ENCODE assay signal across 11 cellular contexts in genomic region chr9:72753261-72753893, GRCh38.
DNase-seq lines count a peak whose midpoint lies in the region; ATAC-seq, FAIRE-seq and TF ChIP-seq lines count a peak whose summit lies in the region.
"Had no signal": no experiment of that assay in that cellular context is flagged by ENCODE, and none has a peak within 500 bp of the region (broad histone marks: within the 10 kb centered on the region; RNA-seq: fewer than 3 reads in every experiment).

No MANE protein-coding gene starts in this region.

- H3K79me2 ChIP-seq in HepG2 (ENCODE audit: insufficient read depth, low read length) = no peaks in the 10 kb centered on the region

- H3K4me3 ChIP-seq in AG04449 (ENCODE audit: low read depth, low read length) (no peak overlapping the region), astrocyte of the spinal cord (ENCODE audit: low read depth, low read length) (no peak overlapping the region), HepG2 (replicated peaks in 1 of 3; ENCODE audit: insufficient read depth in 1 of 3, low read depth in 2 of 3, low read length in 3 of 3) (no peak overlapping the region)

- H3K27me3 Mint-ChIP-seq in HFFc6 (ENCODE audit: insufficient read depth) (peaks cover 7% of the 10 kb centered on the region), endothelial cell (ENCODE audit: unreplicated experiment) (peaks cover 2% of the 10 kb centered on the region)
- H3K27me3 Mint-ChIP-seq in stimulated activated naive CD8-positive, alpha-beta T cell treated with anti-CD3 and anti-CD28 coated beads, Interleukin-15, amount 100 ng/mL, for 72 hours = peaks cover 17% of the 10 kb centered on the region

- no peaks in the 10 kb centered on the region for H3K36me3 ChIP-seq in HepG2 (replicated peaks in 1 of 2; ENCODE audit: control insufficient read depth in 1 of 2, insufficient read depth in 2 of 2, low read length in 2 of 2)

- intact Hi-C loops in HepG2 (cut with micrococcal nuclease; ENCODE audit: unreplicated experiment) = no loop called here

- TF ChIP-seq CTCF in AG04449 (IDR thresholded peaks at IDR 0.05; ENCODE audit: insufficient read depth, low read length, missing control alignments) = peak; percentile 32
- TF ChIP-seq CTCF in HFFc6 (IDR thresholded peaks at IDR 0.05) = peak; percentile 69
- TF ChIP-seq CTCF in astrocyte of the spinal cord (IDR thresholded peaks at IDR 0.05; ENCODE audit: low read depth, low read length) = peak; percentile 51
- TF ChIP-seq CTCF in HepG2 (CRISPR knock-in tag; IDR thresholded peaks at IDR 0.05) = no peak
- TF ChIP-seq CTCF in endothelial cell (IDR thresholded peaks at IDR 0.05; ENCODE audit: unreplicated experiment) = no peak

- H3K27ac Mint-ChIP-seq in HFFc6 (no peak overlapping the region), endothelial cell (ENCODE audit: unreplicated experiment) (no peak overlapping the region)
- H3K27ac Mint-ChIP-seq in stimulated activated naive CD8-positive, alpha-beta T cell treated with anti-CD3 and anti-CD28 coated beads, Interleukin-15, amount 100 ng/mL, for 72 hours = no peak overlapping the region
- H3K27ac Mint-ChIP-seq: activated naive CD8-positive, alpha-beta T cell treated with anti-CD3 and anti-CD28 coated beads, Interleukin-2, amount 10 ng/mL, durations not matched to agents 7 days and 5 days; IgD-negative memory B cell; immature natural killer cell had no signal

- H3K4me3 Mint-ChIP-seq in HFFc6 = no peak overlapping the region
- no peak overlapping the region for H3K4me3 Mint-ChIP-seq in endothelial cell (ENCODE audit: unreplicated experiment)
- H3K4me3 Mint-ChIP-seq in stimulated activated naive CD8-positive, alpha-beta T cell treated with anti-CD3 and anti-CD28 coated beads, Interleukin-15, amount 100 ng/mL, for 72 hours = no peak overlapping the region
- H3K4me3 Mint-ChIP-seq: activated naive CD8-positive, alpha-beta T cell treated with anti-CD3 and anti-CD28 coated beads, Interleukin-2, amount 10 ng/mL, durations not matched to agents 7 days and 5 days; IgD-negative memory B cell; immature natural killer cell had no signal

- no TSS peak for BruUV-seq in HepG2 (replicated peaks; lab: Mats Ljungman, UMichigan)

- no peaks in the 10 kb centered on the region for H4K20me1 ChIP-seq in HepG2 (ENCODE audit: insufficient read depth, low read length)

- no peak overlapping the region for H2AFZ ChIP-seq in HepG2 (ENCODE audit: low read length)

- 5% methylated on average over 6 of the region's 8 CpGs for WGBS in HepG2 (ENCODE audit: low lambda C conversion rate)

- no peaks in the 10 kb centered on the region for H3K4me1 ChIP-seq in HepG2 (ENCODE audit: insufficient read depth, low read length)

- in situ Hi-C loops in astrocyte of the spinal cord (cut with HindIII; ENCODE audit: low sequenced_read_pairs) = no loop called here
- in situ Hi-C loops in HepG2 (cut with HindIII; ENCODE audit: extremely low pct_ligation_motif_present, low pct_unique_long_range_greater_than_20kb) = no loop called here

- DNase-seq in AG04449 (ENCODE audit: low read depth, low spot score) = no peak
- DNase-seq in HFFc6 = peak; percentile 20
- DNase-seq in astrocyte of the spinal cord (ENCODE audit: low read depth, low spot score) = peak; percentile 33
- DNase-seq in HepG2 (ENCODE audit: low spot score) = no peak
- no peak for DNase-seq in endothelial cell (ENCODE audit: low spot score)
- no peak for DNase-seq in stimulated activated naive CD8-positive, alpha-beta T cell treated with anti-CD3 and anti-CD28 coated beads, Interleukin-15, amount 100 ng/mL, for 72 hours
- DNase-seq: activated naive CD8-positive, alpha-beta T cell treated with anti-CD3 and anti-CD28 coated beads, Interleukin-2, amount 10 ng/mL, durations not matched to agents 7 days and 5 days; immature natural killer cell had no signal

- no peak overlapping the region for H3K27ac ChIP-seq in HepG2 (ENCODE audit: extremely low read length, insufficient read depth, low read length)

- H3K36me3 Mint-ChIP-seq in HFFc6 (ENCODE audit: low read depth) = no peaks in the 10 kb centered on the region
- no peaks in the 10 kb centered on the region for H3K36me3 Mint-ChIP-seq in endothelial cell (ENCODE audit: low read depth, unreplicated experiment)
- H3K36me3 Mint-ChIP-seq: activated naive CD8-positive, alpha-beta T cell treated with anti-CD3 and anti-CD28 coated beads, Interleukin-2, amount 10 ng/mL, durations not matched to agents 7 days and 5 days; IgD-negative memory B cell; immature natural killer cell had no signal

- H3K9me3 ChIP-seq in HepG2 (ENCODE audit: low read length) = no peaks in the 10 kb centered on the region

- CTCF ChIA-PET in AG04449 (lab: Yijun Ruan, JAX) = interaction anchor here (0.6 to 5.1 kb wide), 23 partner anchors 9 to 718 kb away, joined by 3 to 103 read pairs (median 3); no protein-coding TSS in a partner anchor
- CTCF ChIA-PET in HepG2 (lab: Yijun Ruan, JAX; ENCODE audit: low intra/inter-chr PET ratio, low total read pairs) = no interaction called here

- TF ChIP-seq RAD21 in HepG2 (CRISPR knock-in tag; IDR thresholded peaks at IDR 0.05) = no peak

- no peaks in the 10 kb centered on the region for H3K4me1 Mint-ChIP-seq in HFFc6 (ENCODE audit: low read depth)
- no peaks in the 10 kb centered on the region for H3K4me1 Mint-ChIP-seq in endothelial cell (ENCODE audit: unreplicated experiment)
- H3K4me1 Mint-ChIP-seq in stimulated activated naive CD8-positive, alpha-beta T cell treated with anti-CD3 and anti-CD28 coated beads, Interleukin-15, amount 100 ng/mL, for 72 hours = no peaks in the 10 kb centered on the region
- H3K4me1 Mint-ChIP-seq: activated naive CD8-positive, alpha-beta T cell treated with anti-CD3 and anti-CD28 coated beads, Interleukin-2, amount 10 ng/mL, durations not matched to agents 7 days and 5 days; IgD-negative memory B cell; immature natural killer cell had no signal

- FAIRE-seq in HepG2 (lab: Jason Lieb, UNC) = no peak

- POLR2A ChIA-PET in AG04449 (lab: Yijun Ruan, JAX) (interaction anchor here (1.2 kb wide), 2 partner anchors 388 to 391 kb away, joined by 3 to 4 read pairs; partner anchors contain the start of gene ZFAND5), HepG2 (lab: Yijun Ruan, JAX) (no interaction called here)

- no peaks in the 10 kb centered on the region for H3K9me3 Mint-ChIP-seq in HFFc6
- no peaks in the 10 kb centered on the region for H3K9me3 Mint-ChIP-seq in endothelial cell (ENCODE audit: unreplicated experiment)
- H3K9me3 Mint-ChIP-seq in stimulated activated naive CD8-positive, alpha-beta T cell treated with anti-CD3 and anti-CD28 coated beads, Interleukin-15, amount 100 ng/mL, for 72 hours = no peaks in the 10 kb centered on the region
- H3K9me3 Mint-ChIP-seq: activated naive CD8-positive, alpha-beta T cell treated with anti-CD3 and anti-CD28 coated beads, Interleukin-2, amount 10 ng/mL, durations not matched to agents 7 days and 5 days; IgD-negative memory B cell had no signal

- H3K9ac ChIP-seq in HepG2 (ENCODE audit: insufficient read depth, low read depth, low read length) = no peak overlapping the region

- ATAC-seq in HepG2 (no peak), HG03039 (IDR thresholded peaks at IDR 0.05; ENCODE audit: unreplicated experiment) (no peak), HG03280 (IDR thresholded peaks at IDR 0.05; ENCODE audit: unreplicated experiment) (no peak)
- ATAC-seq in stimulated activated naive CD8-positive, alpha-beta T cell treated with anti-CD3 and anti-CD28 coated beads, Interleukin-15, amount 100 ng/mL, for 72 hours = no peak

- TF ChIP-seq POLR2A in HepG2 (IDR thresholded peaks at IDR 0.05; ENCODE audit: insufficient read depth in 1 of 2, low read depth in 2 of 2, low read length in 2 of 2) = no peak

- TF ChIP-seq EP300 in HepG2 (IDR thresholded peaks at IDR 0.05; ENCODE audit: low read depth in 2 of 2, low read length in 2 of 2) (no peak), HepG2 (CRISPR knock-in tag; IDR thresholded peaks at IDR 0.05; ENCODE audit: borderline replicate concordance) (no peak)

- H3K4me2 ChIP-seq in HepG2 (ENCODE audit: low read depth, low read length) = no peak overlapping the region

- H3K27me3 ChIP-seq in HepG2 (ENCODE audit: control insufficient read depth in 1 of 2, insufficient read depth in 2 of 2, low read length in 2 of 2) = peaks cover 0 to 9% of the 10 kb centered on the region in 2 experiments; a peak in 1 of 5 replicates

TF ChIP-seq in HepG2, 621 proteins besides CTCF, POLR2A, EP300 and RAD21:
- TF ChIP-seq POLR2AphosphoS5 (IDR thresholded peaks at IDR 0.05; ENCODE audit: low read depth, low read length) (no peak), STAG1 (CRISPR knock-in tag; IDR thresholded peaks at IDR 0.05) (peak; percentile 25; the same call in 1 of the 2 replicates)

Comparison
In these comparisons a context has a peak if more than half of its experiments do, and no peak if none do; other contexts are left out.
1. DNase-seq: peak in HFFc6 (single experiment) and astrocyte of the spinal cord (single experiment); none in AG04449 (single experiment), HepG2 (single experiment), endothelial cell (single experiment) and stimulated activated naive CD8-positive, alpha-beta T cell treated with anti-CD3 and anti-CD28 coated beads, Interleukin-15, amount 100 ng/mL, for 72 hours (0 of 2).
2. CTCF ChIP-seq: peak in AG04449 (single experiment), HFFc6 (single experiment) and astrocyte of the spinal cord (single experiment); none in HepG2 (single experiment) and endothelial cell (single experiment).